Comparison of ENCODE assay signal across 19 cellular contexts in the genomic region with DNA sequence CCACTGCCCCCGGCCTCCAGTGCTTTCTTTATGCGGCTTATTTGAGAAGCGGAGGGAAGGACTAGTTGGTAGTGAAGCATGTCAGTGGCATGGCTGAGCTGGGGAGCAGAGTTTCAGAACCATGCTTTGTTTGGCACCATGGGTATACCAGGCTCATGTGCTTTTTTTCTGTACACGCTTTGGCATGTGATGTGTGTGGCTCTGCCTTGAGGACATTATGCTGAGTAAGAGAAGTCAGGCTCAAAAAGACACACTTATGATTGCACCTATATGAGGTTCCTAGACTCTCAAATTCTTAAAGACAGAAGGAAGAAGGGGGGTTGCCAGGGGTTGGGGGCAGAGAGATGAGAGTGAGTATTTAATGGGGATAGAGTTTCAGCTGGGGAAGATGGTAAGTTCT. TPM values are rescaled to one million over a fixed set of nuclear protein-coding genes. Genes with fewer than 3 reads are reported as not detected.
DNase-seq lines count a peak whose midpoint lies in the region; ATAC-seq and TF ChIP-seq lines count a peak whose summit lies in the region.
"Had no signal": no experiment of that assay in that cellular context is flagged by ENCODE, and none has a peak within 500 bp of the region (broad histone marks: within the 10 kb centered on the region; RNA-seq: fewer than 3 reads in every experiment).

No MANE protein-coding gene starts in this region.

- peak overlapping the region; percentile 44 for H3K4me3 Mint-ChIP-seq in activated naive CD4-positive, alpha-beta T cell treated with anti-CD3 and anti-CD28 coated beads, Interleukin-2, amount 50 U/mL, for 24 hours
- no peak overlapping the region for H3K4me3 Mint-ChIP-seq in WTC11
- no peak overlapping the region for H3K4me3 Mint-ChIP-seq in stimulated activated memory B cell treated with anti-CD40 and anti-IgM and Interleukin-4, amounts not matched to agents 10 μg/mL and 1 μg/mL and 100 μg/mL, for 72 hours

- H3K9me3 Mint-ChIP-seq in activated naive CD4-positive, alpha-beta T cell treated with anti-CD3 and anti-CD28 coated beads, Interleukin-2, amount 50 U/mL, for 24 hours, result no peaks in the 10 kb centered on the region
- H3K9me3 Mint-ChIP-seq in WTC11, result no peaks in the 10 kb centered on the region
- H3K9me3 Mint-ChIP-seq in stimulated activated memory B cell treated with anti-CD40 and anti-IgM and Interleukin-4, amounts not matched to agents 10 μg/mL and 1 μg/mL and 100 μg/mL, for 72 hours, result no peaks in the 10 kb centered on the region

- no peak for DNase-seq in activated naive CD4-positive, alpha-beta T cell treated with anti-CD3 and anti-CD28 coated beads, Interleukin-2, amount 50 U/mL, for 16 hours
- DNase-seq in WTC11 (ENCODE audit: low spot score) (no peak), foreskin melanocyte (peak; percentile 55), NCI-H128 (lab: John Stamatoyannopoulos, UW; ENCODE audit: unreplicated experiment) (no peak)
- DNase-seq: adrenal gland; colonic mucosa; GOT3; NCI-H1105 treated with DMSO at 0.1 percent for 48 hours; NCI-H2081; NCI-H69; pancreas; stimulated activated CD4-positive, alpha-beta T cell treated with anti-CD3 and anti-CD28 coated beads, Interleukin-15, amount 100 ng/mL, for 24 hours; testis had no signal

- no peak overlapping the region for H3K27ac Mint-ChIP-seq in activated naive CD4-positive, alpha-beta T cell treated with anti-CD3 and anti-CD28 coated beads, Interleukin-2, amount 50 U/mL, for 24 hours
- H3K27ac Mint-ChIP-seq in WTC11, result peak overlapping the region; percentile 64; the same call in 1 of the 2 replicates
- H3K27ac Mint-ChIP-seq in stimulated activated memory B cell treated with anti-CD40 and anti-IgM and Interleukin-4, amounts not matched to agents 10 μg/mL and 1 μg/mL and 100 μg/mL, for 72 hours, result peak overlapping the region; percentile 61

- H3K27me3 Mint-ChIP-seq in activated naive CD4-positive, alpha-beta T cell treated with anti-CD3 and anti-CD28 coated beads, Interleukin-2, amount 50 U/mL, for 24 hours, result no peaks in the 10 kb centered on the region
- H3K27me3 Mint-ChIP-seq in WTC11 (ENCODE audit: low read depth), result no peaks in the 10 kb centered on the region
- H3K27me3 Mint-ChIP-seq in stimulated activated memory B cell treated with anti-CD40 and anti-IgM and Interleukin-4, amounts not matched to agents 10 μg/mL and 1 μg/mL and 100 μg/mL, for 72 hours, result no peaks in the 10 kb centered on the region

- no peak for TF ChIP-seq CTCF in WTC11 (IDR thresholded peaks at IDR 0.05)

- peaks cover 92% of the 10 kb centered on the region for H3K4me1 Mint-ChIP-seq in activated naive CD4-positive, alpha-beta T cell treated with anti-CD3 and anti-CD28 coated beads, Interleukin-2, amount 50 U/mL, for 24 hours
- H3K4me1 Mint-ChIP-seq in WTC11, result peaks cover 36% of the 10 kb centered on the region
- H3K4me1 Mint-ChIP-seq in stimulated activated memory B cell treated with anti-CD40 and anti-IgM and Interleukin-4, amounts not matched to agents 10 μg/mL and 1 μg/mL and 100 μg/mL, for 72 hours, result peaks cover 74% of the 10 kb centered on the region

- peaks cover 1% of the 10 kb centered on the region for H3K36me3 Mint-ChIP-seq in activated naive CD4-positive, alpha-beta T cell treated with anti-CD3 and anti-CD28 coated beads, Interleukin-2, amount 50 U/mL, for 24 hours
- no peaks in the 10 kb centered on the region for H3K36me3 Mint-ChIP-seq in WTC11
- H3K36me3 Mint-ChIP-seq in stimulated activated memory B cell treated with anti-CD40 and anti-IgM and Interleukin-4, amounts not matched to agents 10 μg/mL and 1 μg/mL and 100 μg/mL, for 72 hours, result peaks cover 18% of the 10 kb centered on the region

- POLR2A ChIA-PET in WTC11 (lab: Charles Lee), result no interaction called here

- ATAC-seq in WTC11, result no peak
- ATAC-seq in stimulated activated memory B cell treated with anti-CD40 and anti-IgM and Interleukin-4, amounts not matched to agents 10 μg/mL and 1 μg/mL and 100 μg/mL, for 72 hours, result no peak
- no peak for ATAC-seq in HG03565 (IDR thresholded peaks at IDR 0.05; ENCODE audit: unreplicated experiment)
- ATAC-seq in GM19035 (IDR thresholded peaks at IDR 0.05; ENCODE audit: unreplicated experiment), result no peak
- ATAC-seq: activated CD4-positive, CD25-positive, alpha-beta regulatory T cell treated with anti-CD3 and anti-CD28 coated beads, Interleukin-2, amount 50 U/mL, for 24 hours; pancreas; sciatic nerve had no signal

- CTCF ChIA-PET in WTC11 (lab: Charles Lee), result no interaction called here

TF ChIP-seq in WTC11, 78 proteins besides CTCF, POLR2A, EP300 and RAD21 (continues in another document):
- TF ChIP-seq NFYB (CRISPR knock-in tag; conservative IDR thresholded peaks at IDR 0.05; ENCODE audit: low read depth) (no peak), CBFB (CRISPR knock-in tag; IDR thresholded peaks at IDR 0.05; ENCODE audit: low read depth) (no peak), JAZF1 (CRISPR knock-in tag; IDR thresholded peaks at IDR 0.05) (no peak), ZNF121 (CRISPR knock-in tag; IDR thresholded peaks at IDR 0.05) (no peak), PRRX2 (CRISPR knock-in tag; IDR thresholded peaks at IDR 0.05) (no peak), IRF2 (CRISPR knock-in tag; IDR thresholded peaks at IDR 0.05; ENCODE audit: borderline replicate concordance, low read depth) (no peak), SOX15 (CRISPR knock-in tag; IDR thresholded peaks at IDR 0.05) (no peak)
- TF ChIP-seq, protein P1, sequence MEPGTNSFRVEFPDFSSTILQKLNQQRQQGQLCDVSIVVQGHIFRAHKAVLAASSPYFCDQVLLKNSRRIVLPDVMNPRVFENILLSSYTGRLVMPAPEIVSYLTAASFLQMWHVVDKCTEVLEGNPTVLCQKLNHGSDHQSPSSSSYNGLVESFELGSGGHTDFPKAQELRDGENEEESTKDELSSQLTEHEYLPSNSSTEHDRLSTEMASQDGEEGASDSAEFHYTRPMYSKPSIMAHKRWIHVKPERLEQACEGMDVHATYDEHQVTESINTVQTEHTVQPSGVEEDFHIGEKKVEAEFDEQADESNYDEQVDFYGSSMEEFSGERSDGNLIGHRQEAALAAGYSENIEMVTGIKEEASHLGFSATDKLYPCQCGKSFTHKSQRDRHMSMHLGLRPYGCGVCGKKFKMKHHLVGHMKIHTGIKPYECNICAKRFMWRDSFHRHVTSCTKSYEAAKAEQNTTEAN (CRISPR knock-in tag; IDR thresholded peaks at IDR 0.05), result no peak
- TF ChIP-seq, protein P2, sequence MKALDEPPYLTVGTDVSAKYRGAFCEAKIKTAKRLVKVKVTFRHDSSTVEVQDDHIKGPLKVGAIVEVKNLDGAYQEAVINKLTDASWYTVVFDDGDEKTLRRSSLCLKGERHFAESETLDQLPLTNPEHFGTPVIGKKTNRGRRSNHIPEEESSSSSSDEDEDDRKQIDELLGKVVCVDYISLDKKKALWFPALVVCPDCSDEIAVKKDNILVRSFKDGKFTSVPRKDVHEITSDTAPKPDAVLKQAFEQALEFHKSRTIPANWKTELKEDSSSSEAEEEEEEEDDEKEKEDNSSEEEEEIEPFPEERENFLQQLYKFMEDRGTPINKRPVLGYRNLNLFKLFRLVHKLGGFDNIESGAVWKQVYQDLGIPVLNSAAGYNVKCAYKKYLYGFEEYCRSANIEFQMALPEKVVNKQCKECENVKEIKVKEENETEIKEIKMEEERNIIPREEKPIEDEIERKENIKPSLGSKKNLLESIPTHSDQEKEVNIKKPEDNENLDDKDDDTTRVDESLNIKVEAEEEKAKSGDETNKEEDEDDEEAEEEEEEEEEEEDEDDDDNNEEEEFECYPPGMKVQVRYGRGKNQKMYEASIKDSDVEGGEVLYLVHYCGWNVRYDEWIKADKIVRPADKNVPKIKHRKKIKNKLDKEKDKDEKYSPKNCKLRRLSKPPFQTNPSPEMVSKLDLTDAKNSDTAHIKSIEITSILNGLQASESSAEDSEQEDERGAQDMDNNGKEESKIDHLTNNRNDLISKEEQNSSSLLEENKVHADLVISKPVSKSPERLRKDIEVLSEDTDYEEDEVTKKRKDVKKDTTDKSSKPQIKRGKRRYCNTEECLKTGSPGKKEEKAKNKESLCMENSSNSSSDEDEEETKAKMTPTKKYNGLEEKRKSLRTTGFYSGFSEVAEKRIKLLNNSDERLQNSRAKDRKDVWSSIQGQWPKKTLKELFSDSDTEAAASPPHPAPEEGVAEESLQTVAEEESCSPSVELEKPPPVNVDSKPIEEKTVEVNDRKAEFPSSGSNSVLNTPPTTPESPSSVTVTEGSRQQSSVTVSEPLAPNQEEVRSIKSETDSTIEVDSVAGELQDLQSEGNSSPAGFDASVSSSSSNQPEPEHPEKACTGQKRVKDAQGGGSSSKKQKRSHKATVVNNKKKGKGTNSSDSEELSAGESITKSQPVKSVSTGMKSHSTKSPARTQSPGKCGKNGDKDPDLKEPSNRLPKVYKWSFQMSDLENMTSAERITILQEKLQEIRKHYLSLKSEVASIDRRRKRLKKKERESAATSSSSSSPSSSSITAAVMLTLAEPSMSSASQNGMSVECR (CRISPR knock-in tag; IDR thresholded peaks at IDR 0.05; ENCODE audit: borderline replicate concordance), result no peak
- TF ChIP-seq, protein P3, sequence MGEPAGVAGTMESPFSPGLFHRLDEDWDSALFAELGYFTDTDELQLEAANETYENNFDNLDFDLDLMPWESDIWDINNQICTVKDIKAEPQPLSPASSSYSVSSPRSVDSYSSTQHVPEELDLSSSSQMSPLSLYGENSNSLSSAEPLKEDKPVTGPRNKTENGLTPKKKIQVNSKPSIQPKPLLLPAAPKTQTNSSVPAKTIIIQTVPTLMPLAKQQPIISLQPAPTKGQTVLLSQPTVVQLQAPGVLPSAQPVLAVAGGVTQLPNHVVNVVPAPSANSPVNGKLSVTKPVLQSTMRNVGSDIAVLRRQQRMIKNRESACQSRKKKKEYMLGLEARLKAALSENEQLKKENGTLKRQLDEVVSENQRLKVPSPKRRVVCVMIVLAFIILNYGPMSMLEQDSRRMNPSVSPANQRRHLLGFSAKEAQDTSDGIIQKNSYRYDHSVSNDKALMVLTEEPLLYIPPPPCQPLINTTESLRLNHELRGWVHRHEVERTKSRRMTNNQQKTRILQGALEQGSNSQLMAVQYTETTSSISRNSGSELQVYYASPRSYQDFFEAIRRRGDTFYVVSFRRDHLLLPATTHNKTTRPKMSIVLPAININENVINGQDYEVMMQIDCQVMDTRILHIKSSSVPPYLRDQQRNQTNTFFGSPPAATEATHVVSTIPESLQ (CRISPR knock-in tag; IDR thresholded peaks at IDR 0.05), result no peak
- TF ChIP-seq, protein P4, sequence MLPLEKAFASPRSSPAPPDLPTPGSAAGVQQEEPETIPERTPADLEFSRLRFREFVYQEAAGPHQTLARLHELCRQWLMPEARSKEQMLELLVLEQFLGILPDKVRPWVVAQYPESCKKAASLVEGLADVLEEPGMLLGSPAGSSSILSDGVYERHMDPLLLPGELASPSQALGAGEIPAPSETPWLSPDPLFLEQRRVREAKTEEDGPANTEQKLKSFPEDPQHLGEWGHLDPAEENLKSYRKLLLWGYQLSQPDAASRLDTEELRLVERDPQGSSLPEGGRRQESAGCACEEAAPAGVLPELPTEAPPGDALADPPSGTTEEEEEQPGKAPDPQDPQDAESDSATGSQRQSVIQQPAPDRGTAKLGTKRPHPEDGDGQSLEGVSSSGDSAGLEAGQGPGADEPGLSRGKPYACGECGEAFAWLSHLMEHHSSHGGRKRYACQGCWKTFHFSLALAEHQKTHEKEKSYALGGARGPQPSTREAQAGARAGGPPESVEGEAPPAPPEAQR (CRISPR knock-in tag; IDR thresholded peaks at IDR 0.05), result no peak

RNA-seq across cellular contexts. Expression of a gene that starts 21.3 kb away (rescaled TPM):
- total RNA-seq in WTC11 (2021), result 186 to 209 TPM (median 189 TPM) in 3 replicates
